1 cellular context compared by ENCODE assay signal in the genomic region with DNA sequence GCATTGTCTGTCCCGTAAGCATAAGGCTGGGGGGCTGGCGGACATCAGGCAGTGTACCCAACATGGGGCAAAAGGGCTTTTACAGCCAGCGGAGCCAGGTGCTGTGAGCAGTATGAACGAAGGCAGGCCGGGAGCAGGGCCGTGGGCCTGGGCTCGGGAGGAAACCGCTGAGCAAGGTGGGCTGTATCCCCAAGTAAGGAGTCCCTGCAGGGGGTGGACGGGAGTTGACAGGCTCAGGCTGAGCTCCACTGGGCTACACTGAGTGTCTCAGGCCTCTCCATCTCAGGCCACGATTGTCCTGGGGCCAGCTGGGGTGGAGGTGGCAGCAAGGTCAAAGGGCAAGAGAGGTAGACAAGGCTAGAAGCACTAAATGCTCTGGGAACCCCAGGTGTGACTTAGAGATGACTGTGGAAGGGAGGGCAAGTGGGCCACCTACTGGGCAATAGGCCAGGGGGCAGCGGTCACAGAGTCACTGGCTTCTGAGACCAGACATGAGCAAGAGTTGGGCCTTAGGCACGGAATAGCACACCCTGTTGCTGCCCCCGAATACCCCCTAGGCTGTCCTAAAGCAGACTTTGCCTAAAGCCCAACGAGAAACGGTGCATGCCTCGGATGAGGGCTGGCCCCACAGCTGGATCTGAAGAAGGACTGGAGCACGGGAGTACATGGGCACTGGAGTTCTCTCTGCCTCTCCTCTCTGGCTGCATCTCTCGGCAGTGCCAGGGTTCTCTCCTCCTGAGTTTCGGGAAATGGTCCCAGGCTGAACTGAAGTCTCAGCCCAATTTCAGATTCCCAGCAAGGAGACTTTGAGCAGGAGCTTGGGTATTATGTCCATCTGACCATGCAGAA.
TF ChIP-seq lines count a peak whose summit lies in the region.

No MANE protein-coding gene starts in this region.

TF ChIP-seq in HCT116, 20 proteins besides CTCF, POLR2A, EP300 and RAD21 (continued from another document):
- TF ChIP-seq EZH2 (IDR thresholded peaks at IDR 0.05) (no peak), EGR1 (IDR thresholded peaks at IDR 0.05; ENCODE audit: low read depth) (no peak), TCF7L2 (IDR thresholded peaks at IDR 0.05; ENCODE audit: borderline replicate concordance, extremely low read depth, insufficient read depth, insufficient read length) (no peak), CEBPB (IDR thresholded peaks at IDR 0.05; ENCODE audit: low read depth) (no peak), CBX3 (IDR thresholded peaks at IDR 0.05; ENCODE audit: low read depth) (no peak), JUND (IDR thresholded peaks at IDR 0.05) (no peak), SP1 (IDR thresholded peaks at IDR 0.05; ENCODE audit: low read depth) (no peak), YY1 (IDR thresholded peaks at IDR 0.05; ENCODE audit: extremely low read depth, insufficient replicate concordance, low read depth, low read length) (no peak)
- TF ChIP-seq, protein P1, sequence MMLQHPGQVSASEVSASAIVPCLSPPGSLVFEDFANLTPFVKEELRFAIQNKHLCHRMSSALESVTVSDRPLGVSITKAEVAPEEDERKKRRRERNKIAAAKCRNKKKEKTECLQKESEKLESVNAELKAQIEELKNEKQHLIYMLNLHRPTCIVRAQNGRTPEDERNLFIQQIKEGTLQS (IDR thresholded peaks at IDR 0.05) = no peak
- TF ChIP-seq, protein P2, sequence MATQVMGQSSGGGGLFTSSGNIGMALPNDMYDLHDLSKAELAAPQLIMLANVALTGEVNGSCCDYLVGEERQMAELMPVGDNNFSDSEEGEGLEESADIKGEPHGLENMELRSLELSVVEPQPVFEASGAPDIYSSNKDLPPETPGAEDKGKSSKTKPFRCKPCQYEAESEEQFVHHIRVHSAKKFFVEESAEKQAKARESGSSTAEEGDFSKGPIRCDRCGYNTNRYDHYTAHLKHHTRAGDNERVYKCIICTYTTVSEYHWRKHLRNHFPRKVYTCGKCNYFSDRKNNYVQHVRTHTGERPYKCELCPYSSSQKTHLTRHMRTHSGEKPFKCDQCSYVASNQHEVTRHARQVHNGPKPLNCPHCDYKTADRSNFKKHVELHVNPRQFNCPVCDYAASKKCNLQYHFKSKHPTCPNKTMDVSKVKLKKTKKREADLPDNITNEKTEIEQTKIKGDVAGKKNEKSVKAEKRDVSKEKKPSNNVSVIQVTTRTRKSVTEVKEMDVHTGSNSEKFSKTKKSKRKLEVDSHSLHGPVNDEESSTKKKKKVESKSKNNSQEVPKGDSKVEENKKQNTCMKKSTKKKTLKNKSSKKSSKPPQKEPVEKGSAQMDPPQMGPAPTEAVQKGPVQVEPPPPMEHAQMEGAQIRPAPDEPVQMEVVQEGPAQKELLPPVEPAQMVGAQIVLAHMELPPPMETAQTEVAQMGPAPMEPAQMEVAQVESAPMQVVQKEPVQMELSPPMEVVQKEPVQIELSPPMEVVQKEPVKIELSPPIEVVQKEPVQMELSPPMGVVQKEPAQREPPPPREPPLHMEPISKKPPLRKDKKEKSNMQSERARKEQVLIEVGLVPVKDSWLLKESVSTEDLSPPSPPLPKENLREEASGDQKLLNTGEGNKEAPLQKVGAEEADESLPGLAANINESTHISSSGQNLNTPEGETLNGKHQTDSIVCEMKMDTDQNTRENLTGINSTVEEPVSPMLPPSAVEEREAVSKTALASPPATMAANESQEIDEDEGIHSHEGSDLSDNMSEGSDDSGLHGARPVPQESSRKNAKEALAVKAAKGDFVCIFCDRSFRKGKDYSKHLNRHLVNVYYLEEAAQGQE (IDR thresholded peaks at IDR 0.05; ENCODE audit: low read depth) = no peak
- TF ChIP-seq, protein P3, sequence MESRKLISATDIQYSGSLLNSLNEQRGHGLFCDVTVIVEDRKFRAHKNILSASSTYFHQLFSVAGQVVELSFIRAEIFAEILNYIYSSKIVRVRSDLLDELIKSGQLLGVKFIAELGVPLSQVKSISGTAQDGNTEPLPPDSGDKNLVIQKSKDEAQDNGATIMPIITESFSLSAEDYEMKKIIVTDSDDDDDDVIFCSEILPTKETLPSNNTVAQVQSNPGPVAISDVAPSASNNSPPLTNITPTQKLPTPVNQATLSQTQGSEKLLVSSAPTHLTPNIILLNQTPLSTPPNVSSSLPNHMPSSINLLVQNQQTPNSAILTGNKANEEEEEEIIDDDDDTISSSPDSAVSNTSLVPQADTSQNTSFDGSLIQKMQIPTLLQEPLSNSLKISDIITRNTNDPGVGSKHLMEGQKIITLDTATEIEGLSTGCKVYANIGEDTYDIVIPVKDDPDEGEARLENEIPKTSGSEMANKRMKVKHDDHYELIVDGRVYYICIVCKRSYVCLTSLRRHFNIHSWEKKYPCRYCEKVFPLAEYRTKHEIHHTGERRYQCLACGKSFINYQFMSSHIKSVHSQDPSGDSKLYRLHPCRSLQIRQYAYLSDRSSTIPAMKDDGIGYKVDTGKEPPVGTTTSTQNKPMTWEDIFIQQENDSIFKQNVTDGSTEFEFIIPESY (IDR thresholded peaks at IDR 0.05; ENCODE audit: extremely low read depth, insufficient replicate concordance, low read length) = no peak
